8 cellular contexts compared by ENCODE assay signal in the genomic region with DNA sequence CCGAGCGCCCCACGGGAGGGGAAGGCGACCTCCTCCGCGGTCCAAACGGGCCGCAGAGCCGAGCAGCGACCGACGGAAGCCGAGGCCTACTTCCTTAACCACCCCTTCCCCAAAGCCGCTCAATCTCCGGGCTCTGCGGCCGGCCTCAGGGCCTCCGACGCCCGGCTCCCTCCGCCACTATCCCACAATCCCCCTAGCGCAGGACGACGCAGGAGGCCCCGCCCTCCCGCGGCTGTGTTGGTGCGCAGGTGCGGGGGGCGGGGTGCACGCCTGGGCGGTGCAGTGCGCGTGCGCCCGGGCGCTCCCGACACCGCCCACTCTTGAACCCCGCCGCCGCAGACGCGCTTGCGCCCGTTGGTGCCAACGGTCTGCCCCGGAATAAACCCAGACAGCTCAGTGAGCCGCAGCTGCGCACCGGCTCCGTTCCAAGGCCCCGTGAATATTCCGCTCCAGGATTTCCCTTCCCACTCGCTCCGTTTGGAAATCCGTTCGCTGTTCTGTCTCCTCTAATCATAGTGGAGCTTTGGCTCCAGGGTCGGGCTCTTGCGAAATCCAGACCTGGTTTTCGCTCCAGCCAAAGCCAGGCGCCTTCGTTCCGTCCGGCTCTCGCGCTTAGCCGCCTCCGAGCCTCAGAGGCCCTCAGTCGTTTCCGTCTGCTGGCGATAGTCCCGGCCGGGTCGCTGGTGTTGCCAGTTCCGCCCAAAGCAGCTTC. TPM values are rescaled to one million over a fixed set of nuclear protein-coding genes. Genes with fewer than 3 reads are reported as not detected.
DNase-seq lines count a peak whose midpoint lies in the region; ATAC-seq and TF ChIP-seq lines count a peak whose summit lies in the region.

A gene with protein sequence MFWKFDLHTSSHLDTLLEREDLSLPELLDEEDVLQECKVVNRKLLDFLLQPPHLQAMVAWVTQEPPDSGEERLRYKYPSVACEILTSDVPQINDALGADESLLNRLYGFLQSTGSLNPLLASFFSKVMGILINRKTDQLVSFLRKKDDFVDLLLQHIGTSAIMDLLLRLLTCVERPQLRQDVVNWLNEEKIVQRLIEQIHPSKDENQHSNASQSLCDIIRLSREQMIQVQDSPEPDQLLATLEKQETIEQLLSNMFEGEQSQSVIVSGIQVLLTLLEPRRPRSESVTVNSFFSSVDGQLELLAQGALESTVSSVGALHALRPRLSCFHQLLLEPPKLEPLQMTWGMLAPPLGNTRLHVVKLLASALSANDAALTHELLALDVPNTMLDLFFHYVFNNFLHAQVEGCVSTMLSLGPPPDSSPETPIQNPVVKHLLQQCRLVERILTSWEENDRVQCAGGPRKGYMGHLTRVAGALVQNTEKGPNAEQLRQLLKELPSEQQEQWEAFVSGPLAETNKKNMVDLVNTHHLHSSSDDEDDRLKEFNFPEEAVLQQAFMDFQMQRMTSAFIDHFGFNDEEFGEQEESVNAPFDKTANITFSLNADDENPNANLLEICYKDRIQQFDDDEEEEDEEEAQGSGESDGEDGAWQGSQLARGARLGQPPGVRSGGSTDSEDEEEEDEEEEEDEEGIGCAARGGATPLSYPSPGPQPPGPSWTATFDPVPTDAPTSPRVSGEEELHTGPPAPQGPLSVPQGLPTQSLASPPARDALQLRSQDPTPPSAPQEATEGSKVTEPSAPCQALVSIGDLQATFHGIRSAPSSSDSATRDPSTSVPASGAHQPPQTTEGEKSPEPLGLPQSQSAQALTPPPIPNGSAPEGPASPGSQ (minus strand): TSS at position 190 of the 712 bp plus-strand sequence. CDS start 11,914 bp downstream, outside the sequence.

- no peak for TF ChIP-seq CTCF in AG10803 (conservative IDR thresholded peaks at IDR 0.05; ENCODE audit: low read length)

- H3K4me3 ChIP-seq in AG10803 (ENCODE audit: low read length) = peak within 1 kb of the TSS; percentile 88

- peak; percentile 100 for DNase-seq in AG10803 (ENCODE audit: low read depth)
- DNase-seq in NCI-H460 (ENCODE audit: extremely low read depth, low read depth) = peak; percentile 98
- DNase-seq in activated CD4-positive, CD25-positive, alpha-beta regulatory T cell treated with anti-CD3 and anti-CD28 coated beads, Interleukin-2, amount 50 U/mL, for 72 hours = peak; percentile 95
- DNase-seq in cerebellar nuclear complex (lab: John Stamatoyannopoulos, UW) = peak; percentile 77 to 91
- DNase-seq in islet precursor cell = peak; percentile 99
- peak; percentile 92 to 99 (median 94) for DNase-seq in stimulated activated CD4-positive, alpha-beta T cell treated with anti-CD3 and anti-CD28 coated beads, Interleukin-12 subunit alpha, Interleukin-12 subunit beta, amount 100 ng/mL, for 48 hours (ENCODE audit: low read depth in 2 of 3, low spot score in 1 of 3)

- ATAC-seq in GM19043 (IDR thresholded peaks at IDR 0.05; ENCODE audit: low read depth, unreplicated experiment) (peak; percentile 56), HG03378 (IDR thresholded peaks at IDR 0.05; ENCODE audit: unreplicated experiment) (peak; percentile 69)

RNA-seq across cellular contexts. Expression of the gene that starts here (rescaled TPM):
- total RNA-seq in NCI-H460 (2014; rRNA removed; shearing (Covaris generic)) = 32.6 and 33.6 TPM in 2 replicates
- polyA plus RNA-seq in NCI-H460 (2014; cell fraction: nucleus; rRNA removed) = 41.5 and 48.8 TPM in 2 replicates

Comparison
In these comparisons a context has a peak if more than half of its experiments do, and no peak if none do; other contexts are left out.
1. Peak in every context shown above with its lines: DNase-seq, ATAC-seq and H3K4me3 ChIP-seq.